22 cellular contexts compared by ENCODE assay signal in genomic region chr2:71460056-71460455, GRCh38.
"Had no signal": no experiment of that assay in that cellular context is flagged by ENCODE, and none has a peak within 500 bp of the region (broad histone marks: within the 10 kb centered on the region; RNA-seq: fewer than 3 reads in every experiment).

No MANE protein-coding gene starts in this region.

- H3K4me1 Mint-ChIP-seq: activated T-helper 17 cell treated with anti-CD3 and anti-CD28 coated beads, Interleukin-2, amount 50 U/mL, for 72 hours had no signal

- H3K4me3 Mint-ChIP-seq: activated B cell treated with CpG ODN at 0.5 μM for 24 hours; activated CD8-positive, alpha-beta T cell treated with anti-CD3 and anti-CD28 coated beads for 36 hours; activated naive CD4-positive, alpha-beta T cell treated with anti-CD3 and anti-CD28 coated beads, Interleukin-2, amount 50 U/mL, for 24 hours; activated naive CD8-positive, alpha-beta T cell treated with anti-CD3 and anti-CD28 coated beads, Interleukin-2, amount 50 U/mL, for 24 hours; activated T-cell treated with anti-CD3 and anti-CD28 coated beads, Interleukin-2, amount 50 U/mL, for 4 hours; activated T-helper 17 cell treated with anti-CD3 and anti-CD28 coated beads, Interleukin-2, amount 50 U/mL, for 72 hours; central memory CD8-positive, alpha-beta T cell; natural killer cell treated with Interleukin-12 subunit alpha and Interleukin-12 subunit beta and Interleukin-15 and Interleukin-18, amount 100 ng/mL, for 72 hours; T-helper 17 cell had no signal

- H3K27ac Mint-ChIP-seq: activated B cell treated with CpG ODN at 0.5 μM for 24 hours; activated CD8-positive, alpha-beta T cell treated with anti-CD3 and anti-CD28 coated beads for 36 hours; activated naive CD4-positive, alpha-beta T cell treated with anti-CD3 and anti-CD28 coated beads, Interleukin-2, amount 50 U/mL, for 24 hours; activated naive CD8-positive, alpha-beta T cell treated with anti-CD3 and anti-CD28 coated beads, Interleukin-2, amount 50 U/mL, for 24 hours; activated T-helper 17 cell treated with anti-CD3 and anti-CD28 coated beads, Interleukin-2, amount 50 U/mL, for 72 hours; natural killer cell treated with Interleukin-12 subunit alpha and Interleukin-12 subunit beta and Interleukin-15 and Interleukin-18, amount 100 ng/mL, for 72 hours; T-helper 17 cell had no signal

- H3K9me3 ChIP-seq: gastroesophageal sphincter, sigmoid colon, suprapubic skin, tibial artery, uterus had no signal

- H3K9me3 Mint-ChIP-seq: activated B cell treated with CpG ODN at 0.5 μM for 24 hours; activated CD8-positive, alpha-beta T cell treated with anti-CD3 and anti-CD28 coated beads for 36 hours; activated naive CD4-positive, alpha-beta T cell treated with anti-CD3 and anti-CD28 coated beads, Interleukin-2, amount 50 U/mL, for 24 hours; activated naive CD8-positive, alpha-beta T cell treated with anti-CD3 and anti-CD28 coated beads, Interleukin-2, amount 50 U/mL, for 24 hours; activated T-cell treated with anti-CD3 and anti-CD28 coated beads, Interleukin-2, amount 50 U/mL, for 4 hours; activated T-helper 17 cell treated with anti-CD3 and anti-CD28 coated beads, Interleukin-2, amount 50 U/mL, for 72 hours; central memory CD8-positive, alpha-beta T cell; natural killer cell treated with Interleukin-12 subunit alpha and Interleukin-12 subunit beta and Interleukin-15 and Interleukin-18, amount 100 ng/mL, for 72 hours had no signal

- H3K4me2 ChIP-seq: smooth muscle cell had no signal

- ATAC-seq: activated CD8-positive, alpha-beta T cell treated with anti-CD3 and anti-CD28 coated beads for 36 hours; activated naive CD8-positive, alpha-beta T cell treated with anti-CD3 and anti-CD28 coated beads, Interleukin-2, amount 50 U/mL, for 24 hours; activated T-cell treated with anti-CD3 and anti-CD28 coated beads, Interleukin-2, amount 50 U/mL, for 4 hours; activated T-helper 17 cell treated with anti-CD3 and anti-CD28 coated beads, Interleukin-2, amount 50 U/mL, for 72 hours; gastroesophageal sphincter; natural killer cell treated with Interleukin-12 subunit alpha and Interleukin-12 subunit beta and Interleukin-15 and Interleukin-18, amount 100 ng/mL, for 72 hours; T-helper 17 cell had no signal

- H3K4me1 ChIP-seq: breast epithelium, suprapubic skin, uterus had no signal

- H3K36me3 ChIP-seq: breast epithelium, gastroesophageal sphincter, sigmoid colon, suprapubic skin, tibial artery, uterus had no signal

- H3K4me3 ChIP-seq: breast epithelium, gastroesophageal sphincter, sigmoid colon, smooth muscle cell, suprapubic skin, tibial artery, uterus had no signal

- H3K36me3 Mint-ChIP-seq: activated naive CD4-positive, alpha-beta T cell treated with anti-CD3 and anti-CD28 coated beads, Interleukin-2, amount 50 U/mL, for 24 hours; natural killer cell treated with Interleukin-12 subunit alpha and Interleukin-12 subunit beta and Interleukin-15 and Interleukin-18, amount 100 ng/mL, for 72 hours had no signal

- H3K27me3 ChIP-seq: gastroesophageal sphincter, tibial artery, uterus had no signal

- H3K27ac ChIP-seq: breast epithelium, sigmoid colon, suprapubic skin, tibial artery, uterus had no signal

- DNase-seq: activated B cell treated with CpG ODN at 0.5 μM for 24 hours; activated CD4-positive, alpha-beta T cell treated with anti-CD3 and anti-CD28 coated beads, Interleukin-2, amount 50 U/mL, for 1 hour; activated CD8-positive, alpha-beta T cell treated with anti-CD3 and anti-CD28 coated beads for 36 hours; activated gamma-delta T cell treated with Interleukin-2 at 50 U/mL for 16 hours; activated naive CD8-positive, alpha-beta T cell treated with anti-CD3 and anti-CD28 coated beads, Interleukin-2, amount 50 U/mL, for 24 hours; activated T-cell treated with anti-CD3 and anti-CD28 coated beads, Interleukin-2, amount 50 U/mL, for 4 hours; amygdala; effector CD4-positive, alpha-beta T cell; sigmoid colon; stimulated activated CD4-positive, alpha-beta T cell treated with anti-CD3 and anti-CD28 coated beads, Interleukin-2, amount 100 ng/mL, for 24 hours; stimulated activated naive CD4-positive, alpha-beta T cell; T-helper 17 cell; tibial artery; uterus had no signal
